ENCODE assay signal across 10 cellular contexts in the genomic region with DNA sequence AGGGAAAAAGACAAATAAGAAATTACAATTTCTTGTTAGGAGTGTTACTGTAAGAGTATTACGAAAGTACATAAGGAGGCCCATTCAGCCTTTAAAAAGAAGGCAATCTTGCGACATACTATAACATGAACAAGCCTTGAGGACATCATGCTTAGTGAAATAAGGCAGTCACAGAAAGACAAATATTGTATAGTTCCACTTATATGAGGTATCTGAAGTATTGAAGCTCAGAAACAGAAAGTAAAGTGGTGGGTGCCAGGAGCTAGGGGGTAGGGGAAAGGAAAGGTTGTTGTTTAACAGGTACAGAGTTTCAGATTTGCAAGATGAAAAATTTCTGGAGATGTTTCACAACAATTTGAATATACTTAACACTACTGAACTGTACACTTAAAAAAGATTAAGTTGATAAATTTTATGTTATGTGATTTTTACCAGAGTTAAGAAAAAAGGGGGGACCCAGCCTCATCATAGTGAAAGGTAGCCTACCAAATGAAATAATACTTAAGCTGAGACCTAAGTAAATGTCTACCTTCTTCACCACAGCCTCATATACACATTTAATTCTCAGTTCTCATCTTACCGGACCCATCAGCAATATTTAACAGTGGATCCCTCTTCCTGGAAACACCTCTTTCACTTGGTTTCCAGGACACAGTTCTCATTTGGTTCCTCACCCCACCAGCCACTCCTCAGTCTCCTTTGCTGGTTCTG. TPM values are rescaled to one million over a fixed set of nuclear protein-coding genes. Genes with fewer than 3 reads are reported as not detected.
DNase-seq lines count a peak whose midpoint lies in the region; ATAC-seq and TF ChIP-seq lines count a peak whose summit lies in the region.
"Had no signal": no experiment of that assay in that cellular context is flagged by ENCODE, and none has a peak within 500 bp of the region (broad histone marks: within the 10 kb centered on the region; RNA-seq: fewer than 3 reads in every experiment).

No MANE protein-coding gene starts in this region.

- no peak for TF ChIP-seq CTCF in gastrocnemius medialis (IDR thresholded peaks at IDR 0.05 in 4 of 5, conservative IDR thresholded peaks at IDR 0.05 in 1 of 5)
- no peak for TF ChIP-seq CTCF in osteocyte (IDR thresholded peaks at IDR 0.05)

- peak overlapping the region; percentile 64 for H3K27ac Mint-ChIP-seq in activated naive CD8-positive, alpha-beta T cell
- H3K27ac Mint-ChIP-seq in osteocyte (ENCODE audit: unreplicated experiment), result no peak overlapping the region

- no peak overlapping the region for H3K4me3 Mint-ChIP-seq in activated naive CD8-positive, alpha-beta T cell
- no peak overlapping the region for H3K4me3 Mint-ChIP-seq in osteocyte (ENCODE audit: unreplicated experiment)

- no peaks in the 10 kb centered on the region for H3K27me3 Mint-ChIP-seq in activated naive CD8-positive, alpha-beta T cell
- no peaks in the 10 kb centered on the region for H3K27me3 Mint-ChIP-seq in osteocyte (ENCODE audit: unreplicated experiment)

- no peak for TF ChIP-seq POLR2A in gastrocnemius medialis (IDR thresholded peaks at IDR 0.05)

- peaks cover 43 to 70% of the 10 kb centered on the region in 2 donors for H3K4me1 ChIP-seq in gastrocnemius medialis

- H3K4me1 Mint-ChIP-seq in activated naive CD8-positive, alpha-beta T cell (ENCODE audit: low read depth), result peaks cover 77% of the 10 kb centered on the region
- peaks cover 22% of the 10 kb centered on the region for H3K4me1 Mint-ChIP-seq in osteocyte (ENCODE audit: unreplicated experiment)

- in situ Hi-C loops in gastrocnemius medialis (cut with MboI; ENCODE audit: low sequenced_read_pairs in 4 of 4), result no loop called here

- ATAC-seq in activated CD4-positive, CD25-positive, alpha-beta regulatory T cell treated with anti-CD3 and anti-CD28 coated beads, Interleukin-2, amount 50 U/mL, for 24 hours, result peak; percentile 46 to 60
- ATAC-seq in HG03196 (IDR thresholded peaks at IDR 0.05; ENCODE audit: unreplicated experiment) (peak; percentile 75), gastrocnemius medialis (no peak), Right ventricle myocardium inferior (no peak)

- no peaks in the 10 kb centered on the region for H3K27me3 ChIP-seq in gastrocnemius medialis

- peaks cover 18% of the 10 kb centered on the region for H3K36me3 Mint-ChIP-seq in activated naive CD8-positive, alpha-beta T cell
- H3K36me3 Mint-ChIP-seq in osteocyte (ENCODE audit: unreplicated experiment), result peaks cover 4% of the 10 kb centered on the region

- no peak for DNase-seq in activated CD4-positive, CD25-positive, alpha-beta regulatory T cell treated with anti-CD3 and anti-CD28 coated beads, Interleukin-2, amount 50 U/mL, for 72 hours
- no peak for DNase-seq in gastrocnemius medialis
- DNase-seq in NCI-H774 (lab: John Stamatoyannopoulos, UW), result no peak
- DNase-seq in Right ventricle myocardium inferior (ENCODE audit: missing footprints), result no peak
- DNase-seq in osteocyte (ENCODE audit: extremely low spot score, unreplicated experiment), result no peak
- DNase-seq: NCI-H526 had no signal

- no peaks in the 10 kb centered on the region for H3K36me3 ChIP-seq in gastrocnemius medialis

- H3K9me3 Mint-ChIP-seq in activated naive CD8-positive, alpha-beta T cell (ENCODE audit: low read depth), result no peaks in the 10 kb centered on the region
- no peaks in the 10 kb centered on the region for H3K9me3 Mint-ChIP-seq in osteocyte (ENCODE audit: unreplicated experiment)

- H3K9me3 ChIP-seq in gastrocnemius medialis, result no peaks in the 10 kb centered on the region

- H3K27ac ChIP-seq in gastrocnemius medialis, result peak overlapping the region; percentile 53 to 72 (median 68)
- H3K27ac ChIP-seq: 22Rv1 had no signal

- H3K4me3 ChIP-seq in gastrocnemius medialis, result no peak overlapping the region

- intact Hi-C loops in gastrocnemius medialis (cut with DNase I; ENCODE audit: low total_unique reads), result no loop called here
- intact Hi-C loops in Right ventricle myocardium inferior (cut with DNase I), result no loop called here

RNA-seq across cellular contexts. Expression of gene USP24, which starts 19.5 kb away (rescaled TPM):
- total RNA-seq in gastrocnemius medialis (100 to 1,000 TPM in 1 of 4 donors, 10 to 100 TPM in 3; 77.3 to 102 (median 90.8) TPM), Right ventricle myocardium inferior (34.5 TPM), osteocyte (32.1 and 37.5 TPM in 2 replicates)

Comparison
In these comparisons a context has a peak if more than half of its experiments do, and no peak if none do; other contexts are left out.
1. ATAC-seq: peak in activated CD4-positive, CD25-positive, alpha-beta regulatory T cell treated with anti-CD3 and anti-CD28 coated beads, Interleukin-2, amount 50 U/mL, for 24 hours (2 of 2) and HG03196 (single experiment); none in gastrocnemius medialis (0 of 2) and Right ventricle myocardium inferior (single experiment).